Comparison of ENCODE assay signal across 20 cellular contexts in genomic region chr20:57438552-57438951, GRCh38. TPM values are rescaled to one million over a fixed set of nuclear protein-coding genes. Genes with fewer than 3 reads are reported as not detected.
DNase-seq lines count a peak whose midpoint lies in the region; ATAC-seq, FAIRE-seq and TF ChIP-seq lines count a peak whose summit lies in the region.
"Had no signal": no experiment of that assay in that cellular context is flagged by ENCODE, and none has a peak within 500 bp of the region (broad histone marks: within the 10 kb centered on the region; RNA-seq: fewer than 3 reads in every experiment).

No MANE protein-coding gene starts in this region.

- in situ Hi-C loops in K562 (cut with MboI): no loop called here

- no peaks in the 10 kb centered on the region for H4K20me1 ChIP-seq in K562 (replicated peaks; ENCODE audit: control insufficient read depth, insufficient read depth, low read length)

- BruUV-seq in K562 (replicated peaks; lab: Mats Ljungman, UMichigan): no TSS peak

- no peaks in the 10 kb centered on the region for H3K9me1 ChIP-seq in K562 (ENCODE audit: control insufficient read depth, insufficient read depth, low read length)

- peaks cover 6% of the 10 kb centered on the region for H3K9me3 Mint-ChIP-seq in mesothelial cell of epicardium
- H3K9me3 Mint-ChIP-seq: activated B cell treated with CpG ODN at 0.5 μM for 24 hours had no signal

- H3K27ac ChIP-seq in K562 (ENCODE audit: extremely low read depth, low read depth, low read length) (no peak overlapping the region), tibial artery (peak overlapping the region; percentile 88 to 95)
- H3K27ac ChIP-seq: RWPE1 had no signal

- H3K27me3 ChIP-seq in K562 (ENCODE audit: control insufficient read depth in 2 of 2, insufficient read depth in 2 of 2, low read length in 2 of 2) (no peaks in the 10 kb centered on the region), tibial artery (no peaks in the 10 kb centered on the region)
- H3K27me3 ChIP-seq: dorsolateral prefrontal cortex had no signal

- intact Hi-C loops in K562 (cut with micrococcal nuclease) (no loop called here), tibial artery (cut with DNase I; ENCODE audit: low total_unique reads) (no loop called here)

- H3K4me3 ChIP-seq in K562: no peak overlapping the region
- no peak overlapping the region for H3K4me3 ChIP-seq in tibial artery
- H3K4me3 ChIP-seq: dorsolateral prefrontal cortex, skin epidermis had no signal

- TF ChIP-seq EP300 in K562 (IDR thresholded peaks at IDR 0.05; ENCODE audit: low read length): no peak

- H3K36me3 ChIP-seq in K562 (ENCODE audit: control insufficient read depth, insufficient read depth, low read length) (no peaks in the 10 kb centered on the region), tibial artery (no peaks in the 10 kb centered on the region)

- peak; percentile 24 for ATAC-seq in K562

- CTCF ChIA-PET in K562 (lab: Yijun Ruan, JAX; ENCODE audit: low intra/inter-chr PET ratio): no interaction called here

- no peaks in the 10 kb centered on the region for H3K27me3 Mint-ChIP-seq in mesothelial cell of epicardium (ENCODE audit: low read depth)
- H3K27me3 Mint-ChIP-seq: activated B cell treated with CpG ODN at 0.5 μM for 24 hours had no signal

- H3K4me1 ChIP-seq in K562 (replicated peaks in 1 of 2; ENCODE audit: control insufficient read depth in 2 of 2, insufficient read depth in 2 of 2, low read length in 2 of 2) (peaks cover 21 to 53% of the 10 kb centered on the region in 2 experiments; a peak in 4 of 5 replicates), tibial artery (peaks cover 16 to 81% (median 68%) of the 10 kb centered on the region in 4 donors)

- no peaks in the 10 kb centered on the region for H3K36me3 Mint-ChIP-seq in mesothelial cell of epicardium

- WGBS in K562 (ENCODE audit: insufficient coverage, low coverage, missing lambda C conversion rate): 42% methylated on average over 3 of the region's 5 CpGs

- peak overlapping the region; percentile 80 for H3K27ac Mint-ChIP-seq in mesothelial cell of epicardium
- H3K27ac Mint-ChIP-seq: activated B cell treated with CpG ODN at 0.5 μM for 24 hours had no signal

- H3K9me3 ChIP-seq in K562 (replicated peaks; ENCODE audit: control insufficient read depth, insufficient read depth, low read depth, low read length): no peaks in the 10 kb centered on the region
- H3K9me3 ChIP-seq in tibial artery: no peaks in the 10 kb centered on the region

- H2AFZ ChIP-seq in K562 (ENCODE audit: low read depth, low read length): peak overlapping the region; percentile 44; the same call in 1 of the 2 replicates

- FAIRE-seq in K562 (lab: Jason Lieb, UNC) (no peak), D721Med (lab: Jason Lieb, UNC) (no peak)
- FAIRE-seq: A204.1 had no signal

- no peak for TF ChIP-seq CTCF in K562 (IDR thresholded peaks at IDR 0.05 in 2 of 3, conservative IDR thresholded peaks at IDR 0.05 in 1 of 3; ENCODE audit: insufficient read depth in 2 of 3, low read depth in 1 of 3, low read length in 3 of 3)
- no peak for TF ChIP-seq CTCF in mesothelial cell of epicardium (IDR thresholded peaks at IDR 0.05; ENCODE audit: unreplicated experiment)
- no peak for TF ChIP-seq CTCF in tibial artery (IDR thresholded peaks at IDR 0.05)
- no peak for TF ChIP-seq CTCF in D721Med (IDR thresholded peaks at IDR 0.05; ENCODE audit: insufficient read depth, missing control alignments)

- H3K4me1 Mint-ChIP-seq in mesothelial cell of epicardium: peaks cover 17% of the 10 kb centered on the region

- POLR2A ChIA-PET in K562 (lab: Yijun Ruan, JAX): interaction anchor here (0.6 to 0.7 kb wide), 2 partner anchors 13 to 505 kb away, joined by 4 read pairs; no protein-coding TSS in a partner anchor

- no peak overlapping the region for H3K4me3 Mint-ChIP-seq in mesothelial cell of epicardium
- H3K4me3 Mint-ChIP-seq: activated B cell treated with CpG ODN at 0.5 μM for 24 hours had no signal

- peak in 2 of 3 experiments; percentile 34 to 61 for DNase-seq in NCI-H1417 (lab: John Stamatoyannopoulos, UW)
- DNase-seq in NCI-H1417 treated with DMSO at 0.1 percent for 48 hours (lab: John Stamatoyannopoulos, UW): no peak
- no peak for DNase-seq in K562 (ENCODE audit: extremely low read depth in 1 of 4, low spot score in 3 of 4)
- DNase-seq in mesothelial cell of epicardium (ENCODE audit: low spot score in 2 of 2, unreplicated experiment in 2 of 2): no peak
- DNase-seq in tibial artery: peak in 1 of 2 donors; percentile 75
- no peak for DNase-seq in mesenteric fat pad (ENCODE audit: low spot score)
- DNase-seq in D721Med (ENCODE audit: insufficient read length, low spot score): no peak
- DNase-seq in activated effector memory CD4-positive, alpha-beta T cell treated with anti-CD3 and anti-CD28 coated beads, Interleukin-2, amount 50 U/mL, for 16 hours: no peak
- DNase-seq: activated B cell treated with CpG ODN at 0.5 μM for 24 hours; dorsolateral prefrontal cortex; GDM1; HCEC 1CT; KBM-7; NCI-H1436 treated with DMSO at 0.1 percent for 48 hours; NCI-H526; stimulated activated naive CD4-positive, alpha-beta T cell treated with Interleukin-2 at 50 U/mL for 16 hours; T-helper 1 cell had no signal

- TF ChIP-seq POLR2A in K562 (conservative IDR thresholded peaks at IDR 0.05): no peak

- no peak overlapping the region for H3K4me2 ChIP-seq in K562 (ENCODE audit: insufficient read depth, low read length)

- TF ChIP-seq RAD21 in K562 (CRISPR knock-in tag; conservative IDR thresholded peaks at IDR 0.05 in 1 of 2, IDR thresholded peaks at IDR 0.05 in 1 of 2): no peak

- no peaks in the 10 kb centered on the region for H3K79me2 ChIP-seq in K562 (ENCODE audit: control insufficient read depth, insufficient read depth, low read length)

- H3K9ac ChIP-seq in K562 (ENCODE audit: insufficient read depth in 1 of 2, low read depth in 2 of 2, low read length in 2 of 2): 0 out of 4 replicates have a peak overlapping the region, but pooled peaks of 1 of the 2 experiments have one; percentile 29

TF ChIP-seq in K562, 482 proteins besides CTCF, POLR2A, EP300 and RAD21:
- TF ChIP-seq ZNF75A (CRISPR knock-in tag; IDR thresholded peaks at IDR 0.05): no peak

RNA-seq across cellular contexts. Expression of gene RBM38, which starts 47.4 kb away (rescaled TPM):
- total RNA-seq in K562 (2011; cell fraction: chromatin; rRNA removed; ENCODE audit: low replicate concordance): 13.6 and 33.0 TPM in 2 replicates
- 29.3 and 29.4 TPM in 2 replicates for total RNA-seq in K562 (2011; cell fraction: nucleolus; rRNA removed)
- total RNA-seq in K562 (2011; cell fraction: nucleoplasm; rRNA removed): 21.9 and 24.7 TPM in 2 replicates
- 63.6 and 74.0 TPM in 2 replicates for total RNA-seq in K562 (2014; rRNA removed)
- total RNA-seq in K562 (2014; rRNA removed; fragmentation: Illumina TruSeq; extraction: Trizol): 10.9 and 12.3 TPM in 2 replicates
- 33.9 and 36.1 TPM in 2 replicates for total RNA-seq in K562 (2015; rRNA removed; fragmentation: Illumina TruSeq; extraction: Trizol)
- total RNA-seq in K562 (2021): 82.4 and 83.4 TPM in 2 replicates
- 31.9 and 33.2 TPM in 2 replicates for polyA plus RNA-seq in K562 (2011; rRNA removed)
- 44.2 and 145 TPM in 2 replicates for polyA plus RNA-seq in K562 (2011; cell fraction: cytosol; rRNA removed)
- 29.1 and 66.0 TPM in 2 replicates for polyA plus RNA-seq in K562 (2011; cell fraction: nucleus; rRNA removed)
- 54.8 and 56.8 TPM in 2 replicates for polyA plus RNA-seq in K562 (2012)
- 22.5 and 55.0 TPM in 2 replicates for polyA plus RNA-seq in K562 (2014; fragmentation: Illumina TruSeq; extraction: Trizol)
- under 1 TPM; 0.28 to 0.39 TPM for polyA plus RNA-seq in K562 (2014; fragmentation: Nextera tagmentation; extraction: Ambion mirVana)
- 79.6 and 84.1 TPM in 2 replicates for polyA plus RNA-seq in K562 (2014; rRNA removed)
- 7.0 and 14.2 TPM in 2 replicates for polyA minus RNA-seq in K562 (2011; rRNA and poly(A)+ RNA removed)
- 35.7 and 38.9 TPM in 2 replicates for polyA minus RNA-seq in K562 (2011; cell fraction: cytosol; rRNA and poly(A)+ RNA removed)
- polyA minus RNA-seq in K562 (2011; cell fraction: nucleus; rRNA and poly(A)+ RNA removed): 8.0 and 10.9 TPM in 2 replicates
- total RNA-seq in mesothelial cell of epicardium: 23.8 to 25.6 TPM (median 25.3 TPM) in 3 replicates
- 16.9 TPM for total RNA-seq in mesenteric fat pad

Comparison
In these comparisons a context has a peak if more than half of its experiments do, and no peak if none do; other contexts are left out.
1. DNase-seq: peak in NCI-H1417 (2 of 3); none in NCI-H1417 treated with DMSO at 0.1 percent for 48 hours (single experiment), K562 (0 of 4), mesothelial cell of epicardium (0 of 2), mesenteric fat pad (single experiment), D721Med (single experiment) and activated effector memory CD4-positive, alpha-beta T cell treated with anti-CD3 and anti-CD28 coated beads, Interleukin-2, amount 50 U/mL, for 16 hours (single experiment).